In genomic region chr12:53719649-53720048, GRCh38 we compare ENCODE assay signal across 25 cellular contexts. TPM values are rescaled to one million over a fixed set of nuclear protein-coding genes. Genes with fewer than 3 reads are reported as not detected.
"Had no signal": no experiment of that assay in that cellular context is flagged by ENCODE, and none has a peak within 500 bp of the region (broad histone marks: within the 10 kb centered on the region; RNA-seq: fewer than 3 reads in every experiment).

No MANE protein-coding gene starts in this region.

- H3K9me3 Mint-ChIP-seq: activated CD8-positive, alpha-beta T cell treated with anti-CD3 and anti-CD28 coated beads for 36 hours; activated naive CD4-positive, alpha-beta T cell treated with anti-CD3 and anti-CD28 coated beads, Interleukin-2, amount 50 U/mL, for 72 hours; activated T-cell treated with anti-CD3 and anti-CD28 coated beads, Interleukin-2, amount 50 U/mL, for 4 hours; brain; immature natural killer cell; nephron progenitor cell had no signal

- H3K4me2 ChIP-seq: smooth muscle cell had no signal

- H3K27ac Mint-ChIP-seq: activated CD8-positive, alpha-beta T cell treated with anti-CD3 and anti-CD28 coated beads for 36 hours; activated naive CD4-positive, alpha-beta T cell treated with anti-CD3 and anti-CD28 coated beads, Interleukin-2, amount 50 U/mL, for 72 hours; brain; immature natural killer cell; nephron progenitor cell had no signal

- H3K4me1 ChIP-seq: prostate gland, transverse colon had no signal

- DNase-seq: activated CD4-positive, alpha-beta T cell treated with anti-CD3 and anti-CD28 coated beads for 4 hours; activated CD8-positive, alpha-beta T cell treated with anti-CD3 and anti-CD28 coated beads for 36 hours; activated effector memory CD4-positive, alpha-beta T cell treated with anti-CD3 and anti-CD28 coated beads, Interleukin-2, amount 50 U/mL, for 16 hours; activated T-cell treated with anti-CD3 and anti-CD28 coated beads, Interleukin-2, amount 50 U/mL, for 4 hours; amygdala; central memory CD4-positive, alpha-beta T cell; cortex of kidney; effector CD4-positive, alpha-beta T cell; hypothalamus; immature natural killer cell; nephron progenitor cell; right cardiac atrium; stimulated activated CD4-positive, alpha-beta T cell treated with anti-CD3 and anti-CD28 coated beads, Interleukin-4, amount 100 ng/mL, for 4 hours; stimulated activated CD8-positive, alpha-beta memory T cell treated with anti-CD3 and anti-CD28 coated beads, Interleukin-4, amount 100 ng/mL, for 48 hours; stimulated activated naive CD8-positive, alpha-beta T cell treated with anti-CD3 and anti-CD28 coated beads, Interleukin-15, Interleukin-2, amounts not matched to agents 100 U/mL and 50 U/mL, for 24 hours; T-helper 2 cell; transverse colon had no signal

- H3K4me1 Mint-ChIP-seq: brain had no signal

- H3K4me3 ChIP-seq: prostate gland, smooth muscle cell, transverse colon had no signal

- H3K4me3 Mint-ChIP-seq: activated CD8-positive, alpha-beta T cell treated with anti-CD3 and anti-CD28 coated beads for 36 hours; activated T-cell treated with anti-CD3 and anti-CD28 coated beads, Interleukin-2, amount 50 U/mL, for 4 hours; brain; immature natural killer cell; nephron progenitor cell had no signal

- H3K27ac ChIP-seq: epithelial cell of prostate, prostate gland, transverse colon had no signal

- H3K27me3 Mint-ChIP-seq: activated CD8-positive, alpha-beta T cell treated with anti-CD3 and anti-CD28 coated beads for 36 hours; brain had no signal

- ATAC-seq: activated CD8-positive, alpha-beta T cell treated with anti-CD3 and anti-CD28 coated beads for 36 hours; activated naive CD4-positive, alpha-beta T cell treated with anti-CD3 and anti-CD28 coated beads, Interleukin-2, amount 50 U/mL, for 72 hours; activated T-cell treated with anti-CD3 and anti-CD28 coated beads, Interleukin-2, amount 50 U/mL, for 4 hours; right cardiac atrium; stimulated activated naive CD8-positive, alpha-beta T cell treated with anti-CD3 and anti-CD28 coated beads, Interleukin-15, Interleukin-2, amounts not matched to agents 100 U/mL and 50 U/mL, for 24 hours had no signal

- H3K36me3 Mint-ChIP-seq: activated naive CD4-positive, alpha-beta T cell treated with anti-CD3 and anti-CD28 coated beads, Interleukin-2, amount 50 U/mL, for 72 hours had no signal

- H3K9me3 ChIP-seq: prostate gland, transverse colon had no signal

- H3K27me3 ChIP-seq: transverse colon had no signal

RNA-seq across cellular contexts. Expression of gene CISTR, which starts 32.1 kb away (rescaled TPM):
- total RNA-seq: activated CD8-positive, alpha-beta T cell treated with anti-CD3 and anti-CD28 coated beads for 36 hours; activated naive CD4-positive, alpha-beta T cell treated with anti-CD3 and anti-CD28 coated beads, Interleukin-2, amount 50 U/mL, for 72 hours; activated T-cell treated with anti-CD3 and anti-CD28 coated beads, Interleukin-2, amount 50 U/mL, for 4 hours; glomerular endothelial cell; lower leg skin; osteoblast; prostate gland; smooth muscle cell; transverse colon had no signal
- polyA plus RNA-seq: immature natural killer cell, smooth muscle cell had no signal
